Comparison of ENCODE assay signal across 8 cellular contexts in the genomic region with DNA sequence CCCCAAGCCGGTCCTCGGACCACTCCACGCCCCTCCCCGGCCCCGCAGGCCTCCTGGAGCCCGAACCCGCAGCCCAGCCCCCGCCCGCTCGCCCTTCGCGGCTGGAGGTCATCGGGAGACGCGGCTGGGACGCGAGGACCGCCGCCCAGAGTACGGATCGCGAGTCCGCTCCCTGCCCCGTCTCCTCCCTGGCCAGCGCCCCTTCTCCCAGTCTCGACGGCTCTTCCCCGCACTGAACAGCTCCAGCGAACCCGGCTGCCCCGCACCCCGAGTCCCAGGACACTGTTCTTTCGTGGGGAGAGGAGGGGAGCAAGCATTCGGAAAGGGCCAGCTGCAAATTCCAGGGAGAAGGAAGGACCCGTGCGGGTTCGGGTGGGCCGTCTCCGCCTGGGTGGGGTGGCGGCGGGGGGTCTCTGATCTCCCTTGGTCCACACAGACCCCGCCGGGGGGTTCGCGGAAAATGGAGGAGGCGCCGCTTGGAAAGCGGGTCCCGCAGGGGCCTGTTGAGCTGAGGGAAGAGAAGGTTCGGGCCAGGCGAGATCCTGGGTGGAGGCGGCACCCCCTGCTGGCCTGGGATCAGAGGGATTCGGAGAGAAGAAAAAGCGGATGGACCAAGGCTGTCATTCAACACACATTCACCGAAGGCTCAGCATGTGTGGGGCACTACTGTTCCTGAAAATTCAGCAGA. TPM values are rescaled to one million over a fixed set of nuclear protein-coding genes. Genes with fewer than 3 reads are reported as not detected.
DNase-seq lines count a peak whose midpoint lies in the region; ATAC-seq and TF ChIP-seq lines count a peak whose summit lies in the region.

No MANE protein-coding gene starts in this region.

- no peaks in the 10 kb centered on the region for H3K9me3 Mint-ChIP-seq in activated T-helper 2 cell treated with anti-CD3 and anti-CD28 coated beads, Interferon-gamma antibody, Interleukin-2, Interleukin-4, amounts not matched to agents 10 μg/mL and 5 μg/mL and 100 μg/mL, durations not matched to agents 14 hours and 24 hours and 36 hours

- H3K9me3 ChIP-seq in gastroesophageal sphincter = no peaks in the 10 kb centered on the region

- WGBS in gastroesophageal sphincter (ENCODE audit: low coverage in 1 of 2), 2 donors = 0% methylated on average over 1 to 16 of the region's 55 CpGs

- ATAC-seq in gastroesophageal sphincter (no peak), HG03342 (IDR thresholded peaks at IDR 0.05; ENCODE audit: unreplicated experiment) (no peak)

- no peak for TF ChIP-seq POLR2A in gastroesophageal sphincter (IDR thresholded peaks at IDR 0.05)

- peaks cover 54% of the 10 kb centered on the region for H3K27me3 Mint-ChIP-seq in activated T-helper 2 cell treated with anti-CD3 and anti-CD28 coated beads, Interferon-gamma antibody, Interleukin-2, Interleukin-4, amounts not matched to agents 10 μg/mL and 5 μg/mL and 100 μg/mL, durations not matched to agents 14 hours and 24 hours and 36 hours (ENCODE audit: low read depth)

- H3K4me3 ChIP-seq in gastroesophageal sphincter = peak overlapping the region; percentile 27 to 61

- peaks cover 7% of the 10 kb centered on the region for H3K4me1 Mint-ChIP-seq in activated T-helper 2 cell treated with anti-CD3 and anti-CD28 coated beads, Interferon-gamma antibody, Interleukin-2, Interleukin-4, amounts not matched to agents 10 μg/mL and 5 μg/mL and 100 μg/mL, durations not matched to agents 14 hours and 24 hours and 36 hours (ENCODE audit: low read depth)

- no peaks in the 10 kb centered on the region for H3K36me3 ChIP-seq in gastroesophageal sphincter

- peaks cover 0 to 44% (median 25%) of the 10 kb centered on the region in 3 donors for H3K4me1 ChIP-seq in gastroesophageal sphincter

- no peaks in the 10 kb centered on the region for H3K36me3 Mint-ChIP-seq in activated T-helper 2 cell treated with anti-CD3 and anti-CD28 coated beads, Interferon-gamma antibody, Interleukin-2, Interleukin-4, amounts not matched to agents 10 μg/mL and 5 μg/mL and 100 μg/mL, durations not matched to agents 14 hours and 24 hours and 36 hours (ENCODE audit: low read depth)

- H3K27ac ChIP-seq in gastroesophageal sphincter = peak overlapping the region in 1 of 4 donors; percentile 55

- peak; percentile 69 for DNase-seq in activated effector memory CD4-positive, alpha-beta T cell treated with anti-CD3 and anti-CD28 coated beads, Interleukin-2, amount 50 U/mL, for 16 hours
- DNase-seq in activated effector memory CD4-positive, alpha-beta T cell treated with Interleukin-2 at 50 U/mL for 16 hours = no peak
- DNase-seq in NCI-H1105 treated with DMSO at 0.1 percent for 48 hours (lab: John Stamatoyannopoulos, UW) (peak; percentile 19), occipital lobe (lab: John Stamatoyannopoulos, UW) (peak; percentile 46), NCI-H187 treated with DMSO at 0.1 percent for 48 hours (lab: John Stamatoyannopoulos, UW) (no peak)
- no peak for DNase-seq in activated T-helper 2 cell treated with anti-CD3 and anti-CD28 coated beads, Interferon-gamma antibody, Interleukin-2, Interleukin-4, amounts not matched to agents 10 μg/mL and 5 μg/mL and 100 μg/mL, durations not matched to agents 14 hours and 24 hours and 36 hours (ENCODE audit: low spot score)

- no peak overlapping the region for H3K27ac Mint-ChIP-seq in activated T-helper 2 cell treated with anti-CD3 and anti-CD28 coated beads, Interferon-gamma antibody, Interleukin-2, Interleukin-4, amounts not matched to agents 10 μg/mL and 5 μg/mL and 100 μg/mL, durations not matched to agents 14 hours and 24 hours and 36 hours

- H3K27me3 ChIP-seq in gastroesophageal sphincter = peaks cover 74% of the 10 kb centered on the region

- no peak for TF ChIP-seq EP300 in gastroesophageal sphincter (IDR thresholded peaks at IDR 0.05)

- H3K4me3 Mint-ChIP-seq in activated T-helper 2 cell treated with anti-CD3 and anti-CD28 coated beads, Interferon-gamma antibody, Interleukin-2, Interleukin-4, amounts not matched to agents 10 μg/mL and 5 μg/mL and 100 μg/mL, durations not matched to agents 14 hours and 24 hours and 36 hours (ENCODE audit: low read depth) = peak overlapping the region; percentile 69

- intact Hi-C loops in activated T-helper 2 cell treated with anti-CD3 and anti-CD28 coated beads, Interferon-gamma antibody, Interleukin-2, Interleukin-4, amounts not matched to agents 10 μg/mL and 5 μg/mL and 100 μg/mL, durations not matched to agents 14 hours and 24 hours and 36 hours (cut with micrococcal nuclease) = no loop called here

- TF ChIP-seq CTCF in gastroesophageal sphincter (IDR thresholded peaks at IDR 0.05) = peak in 3 of 4 experiments; percentile 61 to 77 (median 76)

RNA-seq across cellular contexts. Expression of a gene that starts 0.6 kb away (rescaled TPM):
- total RNA-seq in activated T-helper 2 cell treated with anti-CD3 and anti-CD28 coated beads, Interferon-gamma antibody, Interleukin-2, Interleukin-4, amounts not matched to agents 10 μg/mL and 5 μg/mL and 100 μg/mL, durations not matched to agents 14 hours and 24 hours and 36 hours = 0.25 and 0.51 TPM in 2 replicates
- under 1 TPM in 3 of 4 donors, not detected in 1; 0.58 to 0.81 (median 0.72) TPM for total RNA-seq in gastroesophageal sphincter
- 25.0 TPM for total RNA-seq in occipital lobe

RNA-seq across cellular contexts. Expression of a gene that starts 4.2 kb away (rescaled TPM):
- total RNA-seq in activated T-helper 2 cell treated with anti-CD3 and anti-CD28 coated beads, Interferon-gamma antibody, Interleukin-2, Interleukin-4, amounts not matched to agents 10 μg/mL and 5 μg/mL and 100 μg/mL, durations not matched to agents 14 hours and 24 hours and 36 hours = 43.4 and 47.5 TPM in 2 replicates
- total RNA-seq in gastroesophageal sphincter (10 to 100 TPM; 29.9 to 35.6 (median 34.0) TPM), occipital lobe (20.7 TPM)

RNA-seq across cellular contexts. Expression of a gene that starts 16.1 kb away (rescaled TPM):
- total RNA-seq in activated T-helper 2 cell treated with anti-CD3 and anti-CD28 coated beads, Interferon-gamma antibody, Interleukin-2, Interleukin-4, amounts not matched to agents 10 μg/mL and 5 μg/mL and 100 μg/mL, durations not matched to agents 14 hours and 24 hours and 36 hours = 29.9 and 35.8 TPM in 2 replicates
- total RNA-seq in gastroesophageal sphincter (10 to 100 TPM; 19.6 to 40.3 (median 36.5) TPM), occipital lobe (15.8 TPM)

RNA-seq across cellular contexts. Expression of a gene that starts 29.1 kb away (rescaled TPM):
- 42.6 and 43.5 TPM in 2 replicates for total RNA-seq in activated T-helper 2 cell treated with anti-CD3 and anti-CD28 coated beads, Interferon-gamma antibody, Interleukin-2, Interleukin-4, amounts not matched to agents 10 μg/mL and 5 μg/mL and 100 μg/mL, durations not matched to agents 14 hours and 24 hours and 36 hours
- total RNA-seq in gastroesophageal sphincter (10 to 100 TPM; 32.8 to 56.2 (median 41.6) TPM), occipital lobe (3.1 TPM)

Comparison
In these comparisons a context has a peak if more than half of its experiments do, and no peak if none do; other contexts are left out.
1. DNase-seq: peak in activated effector memory CD4-positive, alpha-beta T cell treated with anti-CD3 and anti-CD28 coated beads, Interleukin-2, amount 50 U/mL, for 16 hours (single experiment), NCI-H1105 treated with DMSO at 0.1 percent for 48 hours (single experiment) and occipital lobe (single experiment); none in activated effector memory CD4-positive, alpha-beta T cell treated with Interleukin-2 at 50 U/mL for 16 hours (single experiment), activated T-helper 2 cell treated with anti-CD3 and anti-CD28 coated beads, Interferon-gamma antibody, Interleukin-2, Interleukin-4, amounts not matched to agents 10 μg/mL and 5 μg/mL and 100 μg/mL, durations not matched to agents 14 hours and 24 hours and 36 hours (single experiment) and NCI-H187 treated with DMSO at 0.1 percent for 48 hours (single experiment).
2. RNA of a gene that starts 0.6 kb away (total RNA-seq): 25.0 TPM in occipital lobe (single experiment); 0.58 to 0.81 TPM in gastroesophageal sphincter and 0.25 to 0.51 TPM in activated T-helper 2 cell treated with anti-CD3 and anti-CD28 coated beads, Interferon-gamma antibody, Interleukin-2, Interleukin-4, amounts not matched to agents 10 μg/mL and 5 μg/mL and 100 μg/mL, durations not matched to agents 14 hours and 24 hours and 36 hours; every median in the first group is over 10 times any median in the second.